21 cellular contexts compared by ENCODE assay signal in genomic region chr4:38684271-38684670, GRCh38. TPM values are rescaled to one million over a fixed set of nuclear protein-coding genes. Genes with fewer than 3 reads are reported as not detected.
DNase-seq lines count a peak whose midpoint lies in the region; ATAC-seq and TF ChIP-seq lines count a peak whose summit lies in the region.
"Had no signal": no experiment of that assay in that cellular context is flagged by ENCODE, and none has a peak within 500 bp of the region (broad histone marks: within the 10 kb centered on the region; RNA-seq: fewer than 3 reads in every experiment).

No MANE protein-coding gene starts in this region.

- ATAC-seq in CD4-positive, alpha-beta T cell (ENCODE audit: poor library complexity) = peak; percentile 75
- ATAC-seq in GM18511 (IDR thresholded peaks at IDR 0.05; ENCODE audit: unreplicated experiment) (peak; percentile 71), mucosa of descending colon (no peak), HG03139 (IDR thresholded peaks at IDR 0.05; ENCODE audit: unreplicated experiment) (no peak)
- peak; percentile 73 for ATAC-seq in activated CD8-positive, alpha-beta T cell treated with anti-CD3 and anti-CD28 coated beads for 36 hours

- peaks cover 96% of the 10 kb centered on the region for H3K36me3 Mint-ChIP-seq in CD4-positive, alpha-beta T cell (ENCODE audit: low read depth)
- H3K36me3 Mint-ChIP-seq in activated CD8-positive, alpha-beta T cell treated with anti-CD3 and anti-CD28 coated beads for 36 hours (ENCODE audit: low read depth) = peaks cover 25% of the 10 kb centered on the region

- H3K27me3 ChIP-seq in CD4-positive, alpha-beta T cell (ENCODE audit: control insufficient read depth, insufficient read depth, low read length) = no peaks in the 10 kb centered on the region
- no peaks in the 10 kb centered on the region for H3K27me3 ChIP-seq in muscle layer of colon (ENCODE audit: control insufficient read depth in 1 of 2, insufficient read depth in 2 of 2, low read length in 2 of 2)
- H3K27me3 ChIP-seq: MG63, tibial nerve had no signal

- H3K27ac ChIP-seq in CD4-positive, alpha-beta T cell (ENCODE audit: low read depth, low read length) = no peak overlapping the region
- peak overlapping the region; percentile 10 for H3K27ac ChIP-seq in muscle layer of colon (ENCODE audit: low read depth, low read length)
- H3K27ac ChIP-seq: GM23248 had no signal

- no peak for DNase-seq in CD4-positive, alpha-beta T cell
- DNase-seq in activated CD8-positive, alpha-beta T cell treated with anti-CD3 and anti-CD28 coated beads for 36 hours = no peak
- DNase-seq in mucosa of descending colon = no peak
- no peak for DNase-seq in NCI-H2227 treated with DMSO at 0.1 percent for 48 hours (lab: John Stamatoyannopoulos, UW)
- DNase-seq in H4 (ENCODE audit: low spot score) = no peak
- DNase-seq: activated CD4-positive, alpha-beta T cell treated with anti-CD3 and anti-CD28 coated beads for 48 hours; cerebellar nuclear complex; effector memory CD4-positive, alpha-beta T cell; glutamatergic neuron; GM23248; left ventricle myocardium inferior; MG63; NCI-H1436 treated with DMSO at 0.1 percent for 48 hours; NCI-H2171 treated with DMSO at 0.1 percent for 48 hours; NCI-H69; retina; SW 1271 had no signal

- H3K27me3 Mint-ChIP-seq in CD4-positive, alpha-beta T cell = no peaks in the 10 kb centered on the region
- no peaks in the 10 kb centered on the region for H3K27me3 Mint-ChIP-seq in activated CD8-positive, alpha-beta T cell treated with anti-CD3 and anti-CD28 coated beads for 36 hours

- peaks cover 22% of the 10 kb centered on the region for H3K36me3 ChIP-seq in muscle layer of colon (ENCODE audit: insufficient read depth, low read length)
- H3K36me3 ChIP-seq in mucosa of descending colon (ENCODE audit: low read depth) = peaks cover 11% of the 10 kb centered on the region

- CTCF ChIA-PET in CD4-positive, alpha-beta T cell (lab: Charles Lee) = interaction anchor here (0.6 to 1.4 kb wide), 4 partner anchors 9 to 505 kb away, joined by 3 to 5 read pairs (median 4); no protein-coding TSS in a partner anchor
- CTCF ChIA-PET in activated CD8-positive, alpha-beta T cell treated with anti-CD3 and anti-CD28 coated beads for 36 hours (lab: Charles Lee) = interaction anchor here (0.9 to 2.6 kb wide), 3 partner anchors 9 to 505 kb away, joined by 4 to 9 read pairs (median 5); no protein-coding TSS in a partner anchor

- no peaks in the 10 kb centered on the region for H3K9me3 Mint-ChIP-seq in CD4-positive, alpha-beta T cell
- no peaks in the 10 kb centered on the region for H3K9me3 Mint-ChIP-seq in activated CD8-positive, alpha-beta T cell treated with anti-CD3 and anti-CD28 coated beads for 36 hours

- POLR2A ChIA-PET in CD4-positive, alpha-beta T cell (lab: Charles Lee) = interaction anchor here (1.5 kb wide), 1 partner anchor 505 kb away, joined by 4 read pairs; no protein-coding TSS in a partner anchor
- POLR2A ChIA-PET in activated CD8-positive, alpha-beta T cell treated with anti-CD3 and anti-CD28 coated beads for 36 hours (lab: Charles Lee) = interaction anchor here (0.6 kb wide), 1 partner anchor 361 kb away, joined by 4 read pairs; no protein-coding TSS in a partner anchor

- peaks cover 67% of the 10 kb centered on the region for H3K4me1 ChIP-seq in muscle layer of colon (ENCODE audit: insufficient read depth, low read length)
- peaks cover 33% of the 10 kb centered on the region for H3K4me1 ChIP-seq in mucosa of descending colon (ENCODE audit: low read depth)

- H3K9me3 ChIP-seq in CD4-positive, alpha-beta T cell (ENCODE audit: control insufficient read depth, low read length) = no peaks in the 10 kb centered on the region
- H3K9me3 ChIP-seq in muscle layer of colon (ENCODE audit: low read length) (no peaks in the 10 kb centered on the region), mucosa of descending colon (no peaks in the 10 kb centered on the region)
- H3K9me3 ChIP-seq: left ventricle myocardium inferior, MG63, tibial nerve had no signal

- intact Hi-C loops in CD4-positive, alpha-beta T cell (cut with DNase I, micrococcal nuclease) = no loop called here
- intact Hi-C loops in activated CD8-positive, alpha-beta T cell treated with anti-CD3 and anti-CD28 coated beads for 36 hours (cut with micrococcal nuclease) = loop anchor here (5.0 kb wide), 1 partner anchor 48 kb away; no protein-coding TSS in a partner anchor
- intact Hi-C loops in mucosa of descending colon (cut with DNase I, micrococcal nuclease) = no loop called here

- no peak overlapping the region for H3K4me3 ChIP-seq in muscle layer of colon (ENCODE audit: low read depth in 1 of 2, low read length in 2 of 2)
- no peak overlapping the region for H3K4me3 ChIP-seq in mucosa of descending colon
- H3K4me3 ChIP-seq: GM23248, left ventricle myocardium inferior, MG63, tibial nerve had no signal

- TF ChIP-seq CTCF in CD4-positive, alpha-beta T cell (IDR thresholded peaks at IDR 0.05) = no peak
- no peak for TF ChIP-seq CTCF in activated CD8-positive, alpha-beta T cell treated with anti-CD3 and anti-CD28 coated beads for 36 hours (IDR thresholded peaks at IDR 0.05)
- no peak for TF ChIP-seq CTCF in mucosa of descending colon (IDR thresholded peaks at IDR 0.05)

- H3K4me1 Mint-ChIP-seq in CD4-positive, alpha-beta T cell (ENCODE audit: low read depth) = peaks cover 93% of the 10 kb centered on the region
- H3K4me1 Mint-ChIP-seq in activated CD8-positive, alpha-beta T cell treated with anti-CD3 and anti-CD28 coated beads for 36 hours (ENCODE audit: low read depth) = peaks cover 75% of the 10 kb centered on the region

- H3K4me3 Mint-ChIP-seq in CD4-positive, alpha-beta T cell = peak overlapping the region; percentile 71
- H3K4me3 Mint-ChIP-seq in activated CD8-positive, alpha-beta T cell treated with anti-CD3 and anti-CD28 coated beads for 36 hours = no peak overlapping the region

- no peak overlapping the region for H3K9ac ChIP-seq in muscle layer of colon (ENCODE audit: low read length)
- H3K9ac ChIP-seq: GM23248 had no signal

- H3K27ac Mint-ChIP-seq in CD4-positive, alpha-beta T cell = peak overlapping the region; percentile 54
- H3K27ac Mint-ChIP-seq in activated CD8-positive, alpha-beta T cell treated with anti-CD3 and anti-CD28 coated beads for 36 hours = peak overlapping the region; percentile 1

RNA-seq across cellular contexts. Expression of gene KLF3, which starts 20.3 kb away (rescaled TPM):
- total RNA-seq in CD4-positive, alpha-beta T cell = 100 to 1,000 TPM; 203 to 204 TPM
- total RNA-seq in activated CD8-positive, alpha-beta T cell treated with anti-CD3 and anti-CD28 coated beads for 36 hours = 1 to 10 TPM; 5.5 to 6.0 TPM
- 100 to 1,000 TPM; 102 to 151 (median 128) TPM for total RNA-seq in mucosa of descending colon
- total RNA-seq in H4 (2014; rRNA removed; shearing (Covaris generic)) = 5.2 and 8.0 TPM in 2 replicates

Comparison
In these comparisons a context has a peak if more than half of its experiments do, and no peak if none do; other contexts are left out.
1. ATAC-seq: peak in CD4-positive, alpha-beta T cell (single experiment), GM18511 (single experiment) and activated CD8-positive, alpha-beta T cell treated with anti-CD3 and anti-CD28 coated beads for 36 hours (single experiment); none in mucosa of descending colon (single experiment) and HG03139 (single experiment).
2. RNA of gene KLF3, which starts 20.3 kb away (total RNA-seq): 203 to 204 TPM in CD4-positive, alpha-beta T cell and 102 to 151 TPM in mucosa of descending colon; 5.2 to 8.0 TPM in H4 and 5.5 to 6.0 TPM in activated CD8-positive, alpha-beta T cell treated with anti-CD3 and anti-CD28 coated beads for 36 hours; every median in the first group is over 10 times any median in the second.